1 cellular context compared by ENCODE assay signal in the genomic region with DNA sequence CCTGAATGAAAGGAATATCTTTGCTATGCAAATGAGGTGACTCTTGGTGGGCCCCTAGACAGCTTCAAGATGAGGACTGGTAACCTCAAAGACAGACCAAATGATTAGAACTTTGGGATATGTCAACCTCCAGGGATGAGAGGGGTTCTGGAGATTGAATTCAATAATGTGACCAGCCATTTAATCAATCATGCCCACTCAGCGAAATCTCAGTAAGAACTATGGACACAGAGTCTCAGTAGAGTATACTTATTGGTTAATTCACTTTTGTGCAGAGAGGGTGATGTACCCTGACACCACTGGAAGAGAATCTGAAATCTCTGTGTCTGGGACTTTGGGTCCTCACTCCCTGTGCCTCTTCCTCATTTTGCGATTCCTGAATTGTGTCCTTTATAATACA.
TF ChIP-seq lines count a peak whose summit lies in the region.

No MANE protein-coding gene starts in this region.

TF ChIP-seq in GM23338, 12 proteins besides CTCF, POLR2A, EP300 and RAD21 (continued from another document):
- TF ChIP-seq, protein P1, sequence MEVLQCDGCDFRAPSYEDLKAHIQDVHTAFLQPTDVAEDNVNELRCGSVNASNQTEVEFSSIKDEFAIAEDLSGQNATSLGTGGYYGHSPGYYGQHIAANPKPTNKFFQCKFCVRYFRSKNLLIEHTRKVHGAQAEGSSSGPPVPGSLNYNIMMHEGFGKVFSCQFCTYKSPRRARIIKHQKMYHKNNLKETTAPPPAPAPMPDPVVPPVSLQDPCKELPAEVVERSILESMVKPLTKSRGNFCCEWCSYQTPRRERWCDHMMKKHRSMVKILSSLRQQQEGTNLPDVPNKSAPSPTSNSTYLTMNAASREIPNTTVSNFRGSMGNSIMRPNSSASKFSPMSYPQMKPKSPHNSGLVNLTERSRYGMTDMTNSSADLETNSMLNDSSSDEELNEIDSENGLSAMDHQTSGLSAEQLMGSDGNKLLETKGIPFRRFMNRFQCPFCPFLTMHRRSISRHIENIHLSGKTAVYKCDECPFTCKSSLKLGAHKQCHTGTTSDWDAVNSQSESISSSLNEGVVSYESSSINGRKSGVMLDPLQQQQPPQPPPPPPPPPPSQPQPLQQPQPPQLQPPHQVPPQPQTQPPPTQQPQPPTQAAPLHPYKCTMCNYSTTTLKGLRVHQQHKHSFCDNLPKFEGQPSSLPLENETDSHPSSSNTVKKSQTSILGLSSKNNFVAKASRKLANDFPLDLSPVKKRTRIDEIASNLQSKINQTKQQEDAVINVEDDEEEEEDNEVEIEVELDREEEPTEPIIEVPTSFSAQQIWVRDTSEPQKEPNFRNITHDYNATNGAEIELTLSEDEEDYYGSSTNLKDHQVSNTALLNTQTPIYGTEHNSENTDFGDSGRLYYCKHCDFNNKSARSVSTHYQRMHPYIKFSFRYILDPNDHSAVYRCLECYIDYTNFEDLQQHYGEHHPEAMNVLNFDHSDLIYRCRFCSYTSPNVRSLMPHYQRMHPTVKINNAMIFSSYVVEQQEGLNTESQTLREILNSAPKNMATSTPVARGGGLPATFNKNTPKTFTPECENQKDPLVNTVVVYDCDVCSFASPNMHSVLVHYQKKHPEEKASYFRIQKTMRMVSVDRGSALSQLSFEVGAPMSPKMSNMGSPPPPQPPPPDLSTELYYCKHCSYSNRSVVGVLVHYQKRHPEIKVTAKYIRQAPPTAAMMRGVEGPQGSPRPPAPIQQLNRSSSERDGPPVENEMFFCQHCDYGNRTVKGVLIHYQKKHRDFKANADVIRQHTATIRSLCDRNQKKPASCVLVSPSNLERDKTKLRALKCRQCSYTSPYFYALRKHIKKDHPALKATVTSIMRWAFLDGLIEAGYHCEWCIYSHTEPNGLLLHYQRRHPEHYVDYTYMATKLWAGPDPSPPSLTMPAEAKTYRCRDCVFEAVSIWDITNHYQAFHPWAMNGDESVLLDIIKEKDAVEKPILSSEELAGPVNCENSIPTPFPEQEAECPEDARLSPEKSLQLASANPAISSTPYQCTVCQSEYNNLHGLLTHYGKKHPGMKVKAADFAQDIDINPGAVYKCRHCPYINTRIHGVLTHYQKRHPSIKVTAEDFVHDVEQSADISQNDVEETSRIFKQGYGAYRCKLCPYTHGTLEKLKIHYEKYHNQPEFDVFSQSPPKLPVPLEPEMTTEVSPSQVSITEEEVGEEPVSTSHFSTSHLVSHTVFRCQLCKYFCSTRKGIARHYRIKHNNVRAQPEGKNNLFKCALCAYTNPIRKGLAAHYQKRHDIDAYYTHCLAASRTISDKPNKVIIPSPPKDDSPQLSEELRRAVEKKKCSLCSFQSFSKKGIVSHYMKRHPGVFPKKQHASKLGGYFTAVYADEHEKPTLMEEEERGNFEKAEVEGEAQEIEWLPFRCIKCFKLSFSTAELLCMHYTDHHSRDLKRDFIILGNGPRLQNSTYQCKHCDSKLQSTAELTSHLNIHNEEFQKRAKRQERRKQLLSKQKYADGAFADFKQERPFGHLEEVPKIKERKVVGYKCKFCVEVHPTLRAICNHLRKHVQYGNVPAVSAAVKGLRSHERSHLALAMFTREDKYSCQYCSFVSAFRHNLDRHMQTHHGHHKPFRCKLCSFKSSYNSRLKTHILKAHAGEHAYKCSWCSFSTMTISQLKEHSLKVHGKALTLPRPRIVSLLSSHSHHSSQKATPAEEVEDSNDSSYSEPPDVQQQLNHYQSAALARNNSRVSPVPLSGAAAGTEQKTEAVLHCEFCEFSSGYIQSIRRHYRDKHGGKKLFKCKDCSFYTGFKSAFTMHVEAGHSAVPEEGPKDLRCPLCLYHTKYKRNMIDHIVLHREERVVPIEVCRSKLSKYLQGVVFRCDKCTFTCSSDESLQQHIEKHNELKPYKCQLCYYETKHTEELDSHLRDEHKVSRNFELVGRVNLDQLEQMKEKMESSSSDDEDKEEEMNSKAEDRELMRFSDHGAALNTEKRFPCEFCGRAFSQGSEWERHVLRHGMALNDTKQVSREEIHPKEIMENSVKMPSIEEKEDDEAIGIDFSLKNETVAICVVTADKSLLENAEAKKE (CRISPR knock-in tag; IDR thresholded peaks at IDR 0.05), result no peak
- TF ChIP-seq ZNF114 (CRISPR knock-in tag; IDR thresholded peaks at IDR 0.05), result no peak
- TF ChIP-seq STAT1 (IDR thresholded peaks at IDR 0.05; ENCODE audit: unreplicated experiment), result no peak
- TF ChIP-seq JUNB (IDR thresholded peaks at IDR 0.05; ENCODE audit: unreplicated experiment), result no peak
- TF ChIP-seq ZNF331 (CRISPR knock-in tag; IDR thresholded peaks at IDR 0.05; ENCODE audit: low read depth), result no peak
TF ChIP-seq in GM23338: peak in this region for 0.
